Comparison of ENCODE assay signal across 12 cellular contexts in the genomic region with DNA sequence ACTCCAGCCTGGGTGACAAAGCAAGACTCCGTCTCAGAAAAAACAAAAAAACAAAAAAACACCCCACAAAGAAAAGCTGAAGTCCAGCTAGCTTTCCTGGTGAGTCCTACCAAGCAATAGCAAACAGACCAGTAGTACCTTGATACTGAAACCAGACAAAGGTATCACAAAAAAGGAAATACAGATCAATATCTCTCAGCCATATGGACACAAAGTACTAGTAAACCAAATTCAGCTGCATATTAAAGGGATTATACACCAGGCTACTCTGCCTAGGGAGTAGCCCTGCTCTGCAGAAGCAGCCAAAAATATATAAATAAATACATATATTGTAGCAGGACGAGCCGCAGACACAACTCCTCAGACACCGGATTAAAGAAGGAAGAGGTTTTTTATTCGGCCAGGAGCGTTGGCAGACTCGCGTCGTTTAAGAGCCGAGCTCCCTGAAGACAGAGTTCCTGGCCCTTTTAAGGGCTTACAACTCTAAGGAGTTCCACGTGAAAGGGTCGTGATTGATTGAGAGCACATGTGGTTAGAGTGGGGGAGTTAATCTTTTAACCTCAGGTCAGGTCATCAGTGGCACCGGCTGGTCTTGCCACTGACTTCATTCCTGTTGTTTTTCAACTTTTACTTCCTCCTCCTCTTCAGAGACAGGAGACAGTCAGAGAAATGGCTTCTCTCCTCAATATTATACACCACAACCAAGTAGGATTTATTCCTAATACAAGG. TPM values are rescaled to one million over a fixed set of nuclear protein-coding genes. Genes with fewer than 3 reads are reported as not detected.
DNase-seq lines count a peak whose midpoint lies in the region; TF ChIP-seq lines count a peak whose summit lies in the region.
"Had no signal": no experiment of that assay in that cellular context is flagged by ENCODE, and none has a peak within 500 bp of the region (broad histone marks: within the 10 kb centered on the region; RNA-seq: fewer than 3 reads in every experiment).

No MANE protein-coding gene starts in this region.

- no peak overlapping the region for H3K4me3 ChIP-seq in thyroid gland (replicated peaks in 1 of 3)
- H3K4me3 ChIP-seq: left ventricle myocardium inferior had no signal

- H3K9me3 ChIP-seq in thyroid gland = no peaks in the 10 kb centered on the region
- H3K9me3 ChIP-seq: left ventricle myocardium inferior had no signal

- H3K27ac ChIP-seq in C4-2B (peak overlapping the region; percentile 77), thyroid gland (no peak overlapping the region)
- H3K27ac ChIP-seq: left ventricle myocardium inferior had no signal

- no peak overlapping the region for H3K27ac Mint-ChIP-seq in IgD-negative memory B cell
- peak overlapping the region; percentile 1 for H3K27ac Mint-ChIP-seq in activated naive CD8-positive, alpha-beta T cell treated with anti-CD3 and anti-CD28 coated beads for 36 hours

- no peaks in the 10 kb centered on the region for H3K36me3 ChIP-seq in thyroid gland
- H3K36me3 ChIP-seq: left ventricle myocardium inferior had no signal

- peaks cover 12 to 16% (median 16%) of the 10 kb centered on the region in 3 donors for H3K4me1 Mint-ChIP-seq in IgD-negative memory B cell
- H3K4me1 Mint-ChIP-seq in activated naive CD8-positive, alpha-beta T cell treated with anti-CD3 and anti-CD28 coated beads for 36 hours = peaks cover 6% of the 10 kb centered on the region

- H3K4me1 ChIP-seq in thyroid gland = no peaks in the 10 kb centered on the region
- H3K4me1 ChIP-seq: left ventricle myocardium inferior had no signal

- H3K27me3 ChIP-seq in thyroid gland = no peaks in the 10 kb centered on the region

- no peak for TF ChIP-seq POLR2A in thyroid gland (IDR thresholded peaks at IDR 0.05)

- intact Hi-C loops in thyroid gland (cut with DNase I) = no loop called here

- H3K27me3 Mint-ChIP-seq in IgD-negative memory B cell = peaks cover 20% of the 10 kb centered on the region
- H3K27me3 Mint-ChIP-seq in activated naive CD8-positive, alpha-beta T cell treated with anti-CD3 and anti-CD28 coated beads for 36 hours = peaks cover 24% of the 10 kb centered on the region

- peaks cover 3% of the 10 kb centered on the region for H3K36me3 Mint-ChIP-seq in IgD-negative memory B cell
- H3K36me3 Mint-ChIP-seq in activated naive CD8-positive, alpha-beta T cell treated with anti-CD3 and anti-CD28 coated beads for 36 hours = no peaks in the 10 kb centered on the region

- peak overlapping the region; percentile 54 to 91 (median 70) for H3K4me3 Mint-ChIP-seq in IgD-negative memory B cell
- peak overlapping the region; percentile 20 for H3K4me3 Mint-ChIP-seq in activated naive CD8-positive, alpha-beta T cell treated with anti-CD3 and anti-CD28 coated beads for 36 hours

- TF ChIP-seq CTCF in C4-2B (conservative IDR thresholded peaks at IDR 0.05) = no peak
- TF ChIP-seq CTCF in thyroid gland (IDR thresholded peaks at IDR 0.05) = no peak

- no peaks in the 10 kb centered on the region for H3K9me3 Mint-ChIP-seq in IgD-negative memory B cell
- no peaks in the 10 kb centered on the region for H3K9me3 Mint-ChIP-seq in activated naive CD8-positive, alpha-beta T cell treated with anti-CD3 and anti-CD28 coated beads for 36 hours

- no peak for DNase-seq in activated naive CD8-positive, alpha-beta T cell treated with anti-CD3 and anti-CD28 coated beads for 36 hours
- peak; percentile 34 for DNase-seq in mucosa of gallbladder (ENCODE audit: low spot score)
- no peak for DNase-seq in stimulated activated CD8-positive, alpha-beta memory T cell treated with anti-CD3 and anti-CD28 coated beads, Interleukin-4, amount 100 ng/mL, for 48 hours
- DNase-seq in iPS-NIHi7 (ENCODE audit: extremely low spot score) = no peak
- no peak for DNase-seq in HT-29 (ENCODE audit: low spot score)
- no peak for DNase-seq in thyroid gland
- DNase-seq: activated gamma-delta T cell treated with Interleukin-2 at 50 U/mL for 16 hours, erythroblast, left ventricle myocardium inferior, NCI-H2107 had no signal

- 10 to 17% methylated on average over 13 of the region's 13 CpGs for WGBS in thyroid gland, 2 donors

RNA-seq across cellular contexts. Expression of a gene that starts 38.4 kb away (rescaled TPM):
- polyA plus RNA-seq in IgD-negative memory B cell = 16.5 TPM
- total RNA-seq in activated naive CD8-positive, alpha-beta T cell treated with anti-CD3 and anti-CD28 coated beads for 36 hours = 10 to 100 TPM; 14.3 to 15.5 TPM
- total RNA-seq in mucosa of gallbladder (35.9 TPM), thyroid gland (10 to 100 TPM; 38.9 to 75.2 (median 55.5) TPM)
- total RNA-seq in HT-29 (2014; rRNA removed; shearing (Covaris generic)) = 2.9 and 3.6 TPM in 2 replicates
